Comparison of ENCODE assay signal across 1 cellular context in genomic region chr5:171397190-171397589, GRCh38.
TF ChIP-seq lines count a peak whose summit lies in the region.

No MANE protein-coding gene starts in this region.

TF ChIP-seq in K562, 482 proteins besides CTCF, POLR2A, EP300 and RAD21:
- no peak for TF ChIP-seq POLR2AphosphoS2 (IDR thresholded peaks at IDR 0.05; ENCODE audit: low read length)
- TF ChIP-seq CEBPG (CRISPR knock-in tag; IDR thresholded peaks at IDR 0.05): no peak
- TF ChIP-seq CEBPG (tag; conservative IDR thresholded peaks at IDR 0.05 in 1 of 2, IDR thresholded peaks at IDR 0.05 in 1 of 2): no peak
- no peak for TF ChIP-seq RBBP5 (IDR thresholded peaks at IDR 0.05; ENCODE audit: borderline replicate concordance, insufficient read depth, low read length, poor library complexity, severe bottlenecking)
- TF ChIP-seq NCOA2 (IDR thresholded peaks at IDR 0.05; ENCODE audit: partially characterized antibody in 2 of 2): no peak
- TF ChIP-seq NONO (IDR thresholded peaks at IDR 0.05; ENCODE audit: low read depth in 2 of 2, low read length in 1 of 2): no peak
- TF ChIP-seq MEF2A (IDR thresholded peaks at IDR 0.05; ENCODE audit: control insufficient read depth, low read depth, low read length): no peak
- no peak for TF ChIP-seq ZNF224 (CRISPR knock-in tag; IDR thresholded peaks at IDR 0.05)
- TF ChIP-seq BCOR (IDR thresholded peaks at IDR 0.05): no peak
- no peak for TF ChIP-seq FOXK1 (CRISPR knock-in tag; IDR thresholded peaks at IDR 0.05; ENCODE audit: borderline replicate concordance)
